15 cellular contexts compared by ENCODE assay signal in the genomic region with DNA sequence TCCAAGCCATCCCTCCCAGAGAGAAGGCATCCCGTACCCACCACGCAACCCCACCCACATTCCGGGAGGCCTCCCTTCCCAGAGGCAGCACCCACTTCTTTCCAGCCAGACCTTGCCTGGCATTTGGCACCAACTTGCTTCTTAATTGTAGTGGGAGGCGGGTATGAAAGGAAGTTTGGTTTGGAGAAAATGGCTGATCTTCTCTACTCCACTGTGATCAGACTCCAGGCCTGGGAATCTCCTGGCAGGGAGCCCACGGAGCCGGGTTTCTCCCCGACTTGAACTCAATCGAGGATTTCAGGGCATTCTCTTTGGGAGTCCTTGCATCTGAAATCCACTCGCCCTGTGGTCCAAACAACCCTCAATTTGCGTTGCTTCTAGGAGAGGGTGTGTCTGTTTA.
DNase-seq lines count a peak whose midpoint lies in the region; ATAC-seq, FAIRE-seq and TF ChIP-seq lines count a peak whose summit lies in the region.
"Had no signal": no experiment of that assay in that cellular context is flagged by ENCODE, and none has a peak within 500 bp of the region (broad histone marks: within the 10 kb centered on the region; RNA-seq: fewer than 3 reads in every experiment).

No MANE protein-coding gene starts in this region.

- POLR2A ChIA-PET in naive thymus-derived CD8-positive, alpha-beta T cell (lab: Charles Lee) = interaction anchor here (0.5 kb wide), 1 partner anchor 1436 kb away, joined by 3 read pairs; no protein-coding TSS in a partner anchor

- H3K9me3 ChIP-seq in BLaER1 = no peaks in the 10 kb centered on the region
- H3K9me3 ChIP-seq in colonic mucosa = no peaks in the 10 kb centered on the region
- H3K9me3 ChIP-seq in osteoblast (ENCODE audit: low read depth, low read length) = peaks cover 4% of the 10 kb centered on the region
- H3K9me3 ChIP-seq in kidney (ENCODE audit: control insufficient read depth in 1 of 2, low read length in 2 of 2) = no peaks in the 10 kb centered on the region

- FAIRE-seq in kidney (lab: Jason Lieb, UNC) = no peak
- FAIRE-seq: D721Med had no signal

- H3K36me3 ChIP-seq in BLaER1 (no peaks in the 10 kb centered on the region), colonic mucosa (no peaks in the 10 kb centered on the region), osteoblast (ENCODE audit: insufficient read depth, low read length) (no peaks in the 10 kb centered on the region), kidney (ENCODE audit: control insufficient read depth in 1 of 2, insufficient read depth in 2 of 2, low read length in 2 of 2) (no peaks in the 10 kb centered on the region)

- H3K36me3 Mint-ChIP-seq in naive thymus-derived CD8-positive, alpha-beta T cell = no peaks in the 10 kb centered on the region

- H3K27me3 Mint-ChIP-seq in naive thymus-derived CD8-positive, alpha-beta T cell = peaks cover 0 to 16% (median 7%) of the 10 kb centered on the region in 5 donors

- no peak for TF ChIP-seq CTCF in colonic mucosa (IDR thresholded peaks at IDR 0.05)
- TF ChIP-seq CTCF in osteoblast (IDR thresholded peaks at IDR 0.05; ENCODE audit: extremely low read depth, low read depth, low read length) = no peak
- TF ChIP-seq CTCF in kidney (IDR thresholded peaks at IDR 0.05; ENCODE audit: borderline replicate concordance, extremely low read depth, insufficient read depth) = no peak

- peak; percentile 50 for DNase-seq in NCI-H226
- peak; percentile 16 for DNase-seq in colonic mucosa
- DNase-seq in osteoblast (ENCODE audit: insufficient read length, low spot score, missing footprints) = peak; percentile 52
- DNase-seq in naive thymus-derived CD8-positive, alpha-beta T cell = no peak
- DNase-seq in kidney = no peak
- DNase-seq: C1 segment of cervical spinal cord, Kasumi-1, NCI-H1694 treated with DMSO at 0.1 percent for 48 hours, NCI-H2081 treated with DMSO at 0.1 percent for 48 hours, NCI-H2171 treated with DMSO at 0.1 percent for 48 hours, NCI-H446 had no signal

- H3K27me3 ChIP-seq in BLaER1 = no peaks in the 10 kb centered on the region
- no peaks in the 10 kb centered on the region for H3K27me3 ChIP-seq in colonic mucosa
- no peaks in the 10 kb centered on the region for H3K27me3 ChIP-seq in osteoblast (ENCODE audit: insufficient read depth, low read length)

- H3K9me3 Mint-ChIP-seq in naive thymus-derived CD8-positive, alpha-beta T cell = no peaks in the 10 kb centered on the region

- H3K4me2 ChIP-seq in BLaER1 = peak overlapping the region; percentile 46; the same call in 1 of the 2 replicates
- no peak overlapping the region for H3K4me2 ChIP-seq in osteoblast (ENCODE audit: insufficient read depth, low read length)

- peaks cover 15 to 36% (median 24%) of the 10 kb centered on the region in 4 donors for H3K4me1 Mint-ChIP-seq in naive thymus-derived CD8-positive, alpha-beta T cell

- no peak overlapping the region for H3K4me3 Mint-ChIP-seq in naive thymus-derived CD8-positive, alpha-beta T cell

- peak overlapping the region in 1 of 10 donors; percentile 37 for H3K27ac Mint-ChIP-seq in naive thymus-derived CD8-positive, alpha-beta T cell

- H3K9ac ChIP-seq in BLaER1 = no peak overlapping the region
- H3K9ac ChIP-seq in colonic mucosa (ENCODE audit: low read depth in 2 of 2, low read length in 2 of 2) = no peak overlapping the region
- H3K9ac ChIP-seq in kidney (ENCODE audit: low read length in 2 of 2) = no peak overlapping the region

- no peak overlapping the region for H3K4me3 ChIP-seq in BLaER1
- no peak overlapping the region for H3K4me3 ChIP-seq in colonic mucosa
- H3K4me3 ChIP-seq in osteoblast (ENCODE audit: insufficient read depth, low read length) = no peak overlapping the region
- no peak overlapping the region for H3K4me3 ChIP-seq in kidney (ENCODE audit: low read length in 2 of 2)

- H2AFZ ChIP-seq in osteoblast (ENCODE audit: low read length) = no peak overlapping the region

- H3K27ac ChIP-seq in BLaER1 = no peak overlapping the region
- no peak overlapping the region for H3K27ac ChIP-seq in colonic mucosa
- no peak overlapping the region for H3K27ac ChIP-seq in osteoblast (ENCODE audit: low read depth, low read length)
- no peak overlapping the region for H3K27ac ChIP-seq in kidney (ENCODE audit: low read depth in 2 of 2, low read length in 2 of 2)

- H4K20me1 ChIP-seq in BLaER1 = no peaks in the 10 kb centered on the region
- H4K20me1 ChIP-seq in osteoblast (ENCODE audit: insufficient read depth, low read length) = no peaks in the 10 kb centered on the region

- intact Hi-C loops in colonic mucosa (cut with DNase I) (no loop called here), kidney (cut with DNase I) (no loop called here)

- H3K79me2 ChIP-seq in osteoblast (ENCODE audit: insufficient read depth, low read length) = no peaks in the 10 kb centered on the region

- H3K4me1 ChIP-seq in BLaER1 (peaks cover 25% of the 10 kb centered on the region), colonic mucosa (no peaks in the 10 kb centered on the region), osteoblast (ENCODE audit: insufficient read depth, low read length) (no peaks in the 10 kb centered on the region), kidney (ENCODE audit: control insufficient read depth in 1 of 2, insufficient read depth in 1 of 2, low read depth in 1 of 2, low read length in 2 of 2) (no peaks in the 10 kb centered on the region)

- ATAC-seq in naive thymus-derived CD8-positive, alpha-beta T cell = no peak
- ATAC-seq in HG03460 (IDR thresholded peaks at IDR 0.05; ENCODE audit: unreplicated experiment) = no peak
- ATAC-seq in HG03439 (IDR thresholded peaks at IDR 0.05; ENCODE audit: unreplicated experiment) = no peak

Comparison
In these comparisons a context has a peak if more than half of its experiments do, and no peak if none do; other contexts are left out.
1. DNase-seq: peak in NCI-H226 (single experiment), colonic mucosa (single experiment) and osteoblast (single experiment); none in naive thymus-derived CD8-positive, alpha-beta T cell (0 of 10) and kidney (single experiment).